Comparison of ENCODE assay signal across 17 cellular contexts in genomic region chr10:70350501-70350900, GRCh38.
"Had no signal": no experiment of that assay in that cellular context is flagged by ENCODE, and none has a peak within 500 bp of the region (broad histone marks: within the 10 kb centered on the region; RNA-seq: fewer than 3 reads in every experiment).

No MANE protein-coding gene starts in this region.

- DNase-seq: activated B cell treated with CpG ODN at 0.5 μM for 24 hours; activated CD4-positive, alpha-beta T cell treated with anti-CD3 and anti-CD28 coated beads, Interleukin-2, amount 50 U/mL, for 1 hour; activated CD8-positive, alpha-beta T cell treated with anti-CD3 and anti-CD28 coated beads for 36 hours; activated T-cell treated with anti-CD3 and anti-CD28 coated beads, Interleukin-2, amount 50 U/mL, for 48 hours; colonic mucosa; dorsolateral prefrontal cortex; effector memory CD4-positive, alpha-beta T cell; left colon; lower lobe of right lung; occipital lobe; stimulated activated CD4-positive, alpha-beta T cell treated with anti-CD3 and anti-CD28 coated beads, Interleukin-2, amount 100 ng/mL, for 48 hours; stimulated activated naive CD4-positive, alpha-beta T cell treated with Interleukin-2 at 50 U/mL for 16 hours; T-helper 1 cell had no signal

- H3K36me3 ChIP-seq: colonic mucosa, lower lobe of right lung, tibial nerve had no signal

- H3K4me3 Mint-ChIP-seq: activated B cell treated with CpG ODN at 0.5 μM for 24 hours; activated CD8-positive, alpha-beta T cell treated with anti-CD3 and anti-CD28 coated beads for 36 hours; T-helper 2 cell treated with Interferon-gamma antibody and Interleukin-4, amounts not matched to agents 5 μg/mL and 100 μg/mL, for 36 hours had no signal

- H3K27ac Mint-ChIP-seq: activated B cell treated with CpG ODN at 0.5 μM for 24 hours; activated CD8-positive, alpha-beta T cell treated with anti-CD3 and anti-CD28 coated beads for 36 hours; activated naive CD4-positive, alpha-beta T cell treated with anti-CD3 and anti-CD28 coated beads, Interleukin-2, amount 50 U/mL, for 72 hours; activated T-helper 2 cell treated with anti-CD3 and anti-CD28 coated beads, Interferon-gamma antibody, Interleukin-2, Interleukin-4, amounts not matched to agents 10 μg/mL and 5 μg/mL and 100 μg/mL, durations not matched to agents 14 hours and 24 hours and 36 hours; T-helper 2 cell treated with Interferon-gamma antibody and Interleukin-4, amounts not matched to agents 5 μg/mL and 100 μg/mL, for 36 hours had no signal

- H3K27me3 ChIP-seq: colonic mucosa, dorsolateral prefrontal cortex, tibial nerve had no signal

- H3K9me3 Mint-ChIP-seq: activated B cell treated with CpG ODN at 0.5 μM for 24 hours; activated CD8-positive, alpha-beta T cell treated with anti-CD3 and anti-CD28 coated beads for 36 hours; activated naive CD4-positive, alpha-beta T cell treated with anti-CD3 and anti-CD28 coated beads, Interleukin-2, amount 50 U/mL, for 72 hours; activated T-helper 2 cell treated with anti-CD3 and anti-CD28 coated beads, Interferon-gamma antibody, Interleukin-2, Interleukin-4, amounts not matched to agents 10 μg/mL and 5 μg/mL and 100 μg/mL, durations not matched to agents 14 hours and 24 hours and 36 hours; T-helper 2 cell treated with Interferon-gamma antibody and Interleukin-4, amounts not matched to agents 5 μg/mL and 100 μg/mL, for 36 hours had no signal

- H3K27me3 Mint-ChIP-seq: activated B cell treated with CpG ODN at 0.5 μM for 24 hours; activated CD8-positive, alpha-beta T cell treated with anti-CD3 and anti-CD28 coated beads for 36 hours had no signal

- H3K9me3 ChIP-seq: colonic mucosa, lower lobe of right lung, tibial nerve had no signal

- H3K27ac ChIP-seq: colonic mucosa, dorsolateral prefrontal cortex, lower lobe of right lung, tibial nerve had no signal

- H3K36me3 Mint-ChIP-seq: activated naive CD4-positive, alpha-beta T cell treated with anti-CD3 and anti-CD28 coated beads, Interleukin-2, amount 50 U/mL, for 72 hours had no signal

- H3K4me3 ChIP-seq: colonic mucosa, dorsolateral prefrontal cortex, lower lobe of right lung, tibial nerve had no signal

- ATAC-seq: activated CD8-positive, alpha-beta T cell treated with anti-CD3 and anti-CD28 coated beads for 36 hours; activated naive CD4-positive, alpha-beta T cell treated with anti-CD3 and anti-CD28 coated beads, Interleukin-2, amount 50 U/mL, for 72 hours; left colon; lower lobe of right lung had no signal

- H3K4me1 ChIP-seq: colonic mucosa had no signal
